In genomic region chr10:68988530-68989316, GRCh38 we compare ENCODE assay signal across 8 cellular contexts. TPM values are rescaled to one million over a fixed set of nuclear protein-coding genes. Genes with fewer than 3 reads are reported as not detected.
DNase-seq lines count a peak whose midpoint lies in the region; ATAC-seq and TF ChIP-seq lines count a peak whose summit lies in the region.

Gene KIFBP, plus strand, starts transcription at chr10:68988803. Its CDS starts 30 bp downstream, at chr10:68988833.

- CTCF ChIA-PET in WTC11 (lab: Charles Lee): interaction anchor here (0.5 to 1.1 kb wide), 4 partner anchors 33 to 581 kb away, joined by 3 to 5 read pairs (median 4); partner anchors contain the start of gene DDX21

- POLR2A ChIA-PET in WTC11 (lab: Charles Lee): no interaction called here

- peaks cover 19% of the 10 kb centered on the region for H4K20me1 ChIP-seq in smooth muscle cell (ENCODE audit: low read depth)

- H3K4me3 Mint-ChIP-seq in WTC11: peak within 1 kb of the TSS; percentile 94

- H3K9me3 Mint-ChIP-seq in WTC11: no peaks in the 10 kb centered on the region

- H3K27ac Mint-ChIP-seq in WTC11: peak within 1 kb of the TSS; percentile 98

- peak within 1 kb of the TSS; percentile 79 for H3K9ac ChIP-seq in smooth muscle cell (ENCODE audit: low read depth)

- H3K27me3 Mint-ChIP-seq in WTC11 (ENCODE audit: low read depth): no peaks in the 10 kb centered on the region

- no peaks in the 10 kb centered on the region for H3K27me3 ChIP-seq in smooth muscle cell (ENCODE audit: low read depth)

- peak within 1 kb of the TSS; percentile 91 for H3K4me2 ChIP-seq in smooth muscle cell

- peak within 1 kb of the TSS; percentile 79 to 96 for H3K4me3 ChIP-seq in cardiac fibroblast (replicated peaks in 1 of 2; ENCODE audit: low read depth in 2 of 2, low read length in 2 of 2)
- H3K4me3 ChIP-seq in smooth muscle cell: peak within 1 kb of the TSS; percentile 88

- H3K4me1 ChIP-seq in smooth muscle cell (ENCODE audit: low read depth): peaks cover 11% of the 10 kb centered on the region

- H3K36me3 Mint-ChIP-seq in WTC11: peaks cover 15% of the 10 kb centered on the region

- no peaks in the 10 kb centered on the region for H3K36me3 ChIP-seq in smooth muscle cell (ENCODE audit: low read depth)

- DNase-seq in AG08395 (ENCODE audit: low spot score) (peak; percentile 99), NCI-H2196 treated with DMSO at 0.1 percent for 48 hours (lab: John Stamatoyannopoulos, UW; ENCODE audit: unreplicated experiment) (peak; percentile 85), WTC11 (ENCODE audit: low spot score) (peak; percentile 92), cardiac fibroblast (ENCODE audit: low read depth in 2 of 2) (peak; percentile 98 to 99), iPS-NIHi7 (ENCODE audit: extremely low spot score) (peak; percentile 100), smooth muscle cell (lab: John Stamatoyannopoulos, UW; ENCODE audit: unreplicated experiment) (peak; percentile 56)

- under 1% methylated on average over 62 of the region's 62 CpGs for WGBS in smooth muscle cell (ENCODE audit: low lambda C conversion rate)

- H3K79me2 ChIP-seq in smooth muscle cell (ENCODE audit: low read depth): peaks cover 48% of the 10 kb centered on the region

- peaks cover 25% of the 10 kb centered on the region for H3K4me1 Mint-ChIP-seq in WTC11

- ATAC-seq in GM18873 (IDR thresholded peaks at IDR 0.05; ENCODE audit: low FRiP score, unreplicated experiment): peak; percentile 62
- peak; percentile 81 for ATAC-seq in HG03139 (IDR thresholded peaks at IDR 0.05; ENCODE audit: unreplicated experiment)
- peak; percentile 89 for ATAC-seq in WTC11

- H3K9me3 ChIP-seq in smooth muscle cell (replicated peaks; ENCODE audit: low read depth): no peaks in the 10 kb centered on the region

- TF ChIP-seq CTCF in WTC11 (IDR thresholded peaks at IDR 0.05): no peak
- peak; percentile 62 for TF ChIP-seq CTCF in cardiac fibroblast (IDR thresholded peaks at IDR 0.05; ENCODE audit: low read depth, low read length)
- TF ChIP-seq CTCF in smooth muscle cell (IDR thresholded peaks at IDR 0.05; ENCODE audit: borderline replicate concordance, insufficient read depth, poor library complexity, severe bottlenecking): peak; percentile 26

- peak within 1 kb of the TSS; percentile 58 for H3K27ac ChIP-seq in smooth muscle cell (ENCODE audit: low read depth)

- peaks cover 6% of the 10 kb centered on the region for H3F3A ChIP-seq in smooth muscle cell (ENCODE audit: low read depth)

- peak within 1 kb of the TSS; percentile 74 for H2AFZ ChIP-seq in smooth muscle cell (ENCODE audit: low read depth)

TF ChIP-seq in WTC11, 78 proteins besides CTCF, POLR2A, EP300 and RAD21 (continues in another document):
- TF ChIP-seq FOXK1 (CRISPR knock-in tag; IDR thresholded peaks at IDR 0.05): peak; percentile 76; the same call in 1 of the 2 replicates
- TF ChIP-seq ZNF425 (CRISPR knock-in tag; conservative IDR thresholded peaks at IDR 0.05): no peak
- no peak for TF ChIP-seq EMX1 (CRISPR knock-in tag; IDR thresholded peaks at IDR 0.05)
- no peak for TF ChIP-seq RELA (CRISPR knock-in tag; IDR thresholded peaks at IDR 0.05; ENCODE audit: borderline replicate concordance)
- TF ChIP-seq ARID4B (CRISPR knock-in tag; IDR thresholded peaks at IDR 0.05; ENCODE audit: borderline replicate concordance): peak; percentile 80; the same call in 1 of the 2 replicates
- no peak for TF ChIP-seq HMGA2 (CRISPR knock-in tag; IDR thresholded peaks at IDR 0.05)
- TF ChIP-seq ZSCAN18 (CRISPR knock-in tag; IDR thresholded peaks at IDR 0.05): no peak
- TF ChIP-seq MXD4 (CRISPR knock-in tag; IDR thresholded peaks at IDR 0.05; ENCODE audit: borderline replicate concordance): no peak
- no peak for TF ChIP-seq AFF4 (CRISPR knock-in tag; IDR thresholded peaks at IDR 0.05; ENCODE audit: borderline replicate concordance)

RNA-seq across cellular contexts. Expression of gene KIFBP, which starts in this region (rescaled TPM):
- total RNA-seq in WTC11 (2021) (31.2 to 34.7 TPM (median 33.4 TPM) in 3 replicates), smooth muscle cell (51.8 and 55.1 TPM in 2 replicates)
- polyA plus RNA-seq in smooth muscle cell: 37.6 and 38.0 TPM in 2 replicates

Comparison
In these comparisons a context has a peak if more than half of its experiments do, and no peak if none do; other contexts are left out.
1. Peak in every context shown above with its lines: DNase-seq, ATAC-seq, H3K4me3 ChIP-seq and H3K27ac ChIP-seq.